In genomic region chr9:34125681-34126206, GRCh38 we compare ENCODE assay signal across 8 cellular contexts. TPM values are rescaled to one million over a fixed set of nuclear protein-coding genes. Genes with fewer than 3 reads are reported as not detected.
DNase-seq lines count a peak whose midpoint lies in the region; ATAC-seq and TF ChIP-seq lines count a peak whose summit lies in the region.

No MANE protein-coding gene starts in this region.

- H3K36me3 ChIP-seq in DND-41 (ENCODE audit: insufficient read depth, low read length) (peaks cover 43% of the 10 kb centered on the region), HUES6 (ENCODE audit: control insufficient read depth, insufficient read depth, low read length) (peaks cover 28% of the 10 kb centered on the region)

- no peaks in the 10 kb centered on the region for H3K9me3 Mint-ChIP-seq in activated naive CD8-positive, alpha-beta T cell treated with anti-CD3 and anti-CD28 coated beads for 36 hours

- H3K4me3 ChIP-seq in DND-41 (ENCODE audit: low read depth in 1 of 2, low read length in 2 of 2), result peak overlapping the region; percentile 100
- H3K4me3 ChIP-seq in HUES6 (ENCODE audit: low read depth, low read length), result peak overlapping the region; percentile 97
- peak overlapping the region; percentile 96 for H3K4me3 ChIP-seq in iPS-11a (ENCODE audit: low read depth, low read length)
- peak overlapping the region; percentile 70 to 95 (median 87) for H3K4me3 ChIP-seq in skin epidermis

- no peak for TF ChIP-seq CTCF in DND-41 (IDR thresholded peaks at IDR 0.05; ENCODE audit: borderline replicate concordance, extremely low read depth, low read length, poor library complexity, severe bottlenecking)

- H3K9ac ChIP-seq in DND-41 (ENCODE audit: low read depth, low read length) (peak overlapping the region; percentile 94), HUES6 (ENCODE audit: low read length) (peak overlapping the region; percentile 92)

- H2AFZ ChIP-seq in DND-41 (ENCODE audit: low read depth, low read length), result peak overlapping the region; percentile 85

- H4K20me1 ChIP-seq in DND-41 (ENCODE audit: insufficient read depth, low read length), result peaks cover 21% of the 10 kb centered on the region

- DNase-seq in DND-41 (peak; percentile 9), activated gamma-delta T cell treated with Interleukin-2 at 50 U/mL for 16 hours (no peak)
- DNase-seq in activated naive CD8-positive, alpha-beta T cell treated with anti-CD3 and anti-CD28 coated beads for 36 hours, result no peak

- H3K27me3 Mint-ChIP-seq in activated naive CD8-positive, alpha-beta T cell treated with anti-CD3 and anti-CD28 coated beads for 36 hours, result no peaks in the 10 kb centered on the region

- peaks cover 37% of the 10 kb centered on the region for H3K4me1 ChIP-seq in DND-41 (ENCODE audit: insufficient read depth, low read length)
- peaks cover 14% of the 10 kb centered on the region for H3K4me1 ChIP-seq in HUES6 (ENCODE audit: control insufficient read depth, insufficient read depth, low read length)

- H3K27ac Mint-ChIP-seq in activated naive CD8-positive, alpha-beta T cell treated with anti-CD3 and anti-CD28 coated beads for 36 hours, result peak overlapping the region; percentile 92

- peak overlapping the region; percentile 87 for H3K4me2 ChIP-seq in DND-41 (ENCODE audit: insufficient read depth, low read length)

- peak overlapping the region; percentile 94 for H3K27ac ChIP-seq in DND-41 (ENCODE audit: low read length)
- H3K27ac ChIP-seq in HUES6 (ENCODE audit: low read depth, low read length), result peak overlapping the region; percentile 76
- H3K27ac ChIP-seq in skin epidermis, result peak overlapping the region; percentile 72 to 98 (median 94)

- peaks cover 41% of the 10 kb centered on the region for H3K36me3 Mint-ChIP-seq in activated naive CD8-positive, alpha-beta T cell treated with anti-CD3 and anti-CD28 coated beads for 36 hours

- H3K27me3 ChIP-seq in DND-41 (ENCODE audit: insufficient read depth, low read length, poor library complexity) (no peaks in the 10 kb centered on the region), HUES6 (ENCODE audit: control insufficient read depth, insufficient read depth, low read length) (no peaks in the 10 kb centered on the region)

- peaks cover 55% of the 10 kb centered on the region for H3K79me2 ChIP-seq in DND-41 (ENCODE audit: insufficient read depth, low read length)

- 0 out of 3 replicates have a peak, but pooled peaks have one; percentile 1 for ATAC-seq in DND-41 (ENCODE audit: insufficient read depth, low read depth)
- ATAC-seq in GM18858 (IDR thresholded peaks at IDR 0.05; ENCODE audit: unreplicated experiment), result no peak
- ATAC-seq in GM21619 (IDR thresholded peaks at IDR 0.05; ENCODE audit: unreplicated experiment), result no peak

- peak overlapping the region; percentile 94 for H3K4me3 Mint-ChIP-seq in activated naive CD8-positive, alpha-beta T cell treated with anti-CD3 and anti-CD28 coated beads for 36 hours

- H3K9me3 ChIP-seq in DND-41 (ENCODE audit: insufficient read depth, low read length, severe bottlenecking), result no peaks in the 10 kb centered on the region
- no peaks in the 10 kb centered on the region for H3K9me3 ChIP-seq in HUES6 (ENCODE audit: control insufficient read depth, insufficient read depth, low read depth, low read length)

- H3K4me1 Mint-ChIP-seq in activated naive CD8-positive, alpha-beta T cell treated with anti-CD3 and anti-CD28 coated beads for 36 hours, result peaks cover 39% of the 10 kb centered on the region

RNA-seq across cellular contexts. Expression of gene DCAF12, which starts 0.8 kb away (rescaled TPM):
- total RNA-seq in activated naive CD8-positive, alpha-beta T cell treated with anti-CD3 and anti-CD28 coated beads for 36 hours, result 10 to 100 TPM; 40.2 to 43.3 TPM

RNA-seq across cellular contexts. Expression of gene UBAP1, which starts 53.1 kb away (rescaled TPM):
- total RNA-seq in activated naive CD8-positive, alpha-beta T cell treated with anti-CD3 and anti-CD28 coated beads for 36 hours, result 10 to 100 TPM; 36.8 to 37.1 TPM
